In genomic region chr6:88760091-88760490, GRCh38 we compare ENCODE assay signal across 17 cellular contexts.
DNase-seq lines count a peak whose midpoint lies in the region; ATAC-seq and TF ChIP-seq lines count a peak whose summit lies in the region.
"Had no signal": no experiment of that assay in that cellular context is flagged by ENCODE, and none has a peak within 500 bp of the region (broad histone marks: within the 10 kb centered on the region; RNA-seq: fewer than 3 reads in every experiment).

No MANE protein-coding gene starts in this region.

- no peak for TF ChIP-seq CTCF in GM12865 (IDR thresholded peaks at IDR 0.05; ENCODE audit: insufficient read depth, low read depth, low read length, missing control alignments)
- TF ChIP-seq CTCF in brain microvascular endothelial cell (IDR thresholded peaks at IDR 0.05; ENCODE audit: low read depth, low read length, missing control alignments): no peak
- TF ChIP-seq CTCF in osteoblast (IDR thresholded peaks at IDR 0.05; ENCODE audit: extremely low read depth, low read depth, low read length): no peak
- no peak for TF ChIP-seq CTCF in lower lobe of right lung (IDR thresholded peaks at IDR 0.05)

- H3K27me3 ChIP-seq in brain microvascular endothelial cell (replicated peaks): no peaks in the 10 kb centered on the region
- H3K27me3 ChIP-seq in osteoblast (ENCODE audit: insufficient read depth, low read length): no peaks in the 10 kb centered on the region
- H3K27me3 ChIP-seq in SJCRH30: no peaks in the 10 kb centered on the region
- H3K27me3 ChIP-seq in lower lobe of right lung (ENCODE audit: low read depth): no peaks in the 10 kb centered on the region
- H3K27me3 ChIP-seq: Peyer's patch had no signal

- H2AFZ ChIP-seq in osteoblast (ENCODE audit: low read length): no peak overlapping the region

- H3K9me3 ChIP-seq in osteoblast (ENCODE audit: low read depth, low read length) (no peaks in the 10 kb centered on the region), SJCRH30 (replicated peaks) (no peaks in the 10 kb centered on the region), lower lobe of right lung (no peaks in the 10 kb centered on the region)
- H3K9me3 ChIP-seq: Peyer's patch had no signal

- H3K4me1 ChIP-seq in osteoblast (ENCODE audit: insufficient read depth, low read length) (peaks cover 5% of the 10 kb centered on the region), SJCRH30 (no peaks in the 10 kb centered on the region), lower lobe of right lung (no peaks in the 10 kb centered on the region)
- H3K4me1 ChIP-seq: Peyer's patch had no signal

- H3K27ac ChIP-seq in brain microvascular endothelial cell (peak overlapping the region; percentile 65), osteoblast (ENCODE audit: low read depth, low read length) (peak overlapping the region; percentile 45), SJCRH30 (no peak overlapping the region), lower lobe of right lung (no peak overlapping the region)
- H3K27ac ChIP-seq: Peyer's patch had no signal

- DNase-seq in GM12865 (ENCODE audit: low read depth) (peak; percentile 32), NCI-H226 (peak; percentile 14), brain microvascular endothelial cell (peak; percentile 62), osteoblast (ENCODE audit: insufficient read length, low spot score, missing footprints) (peak; percentile 62), activated gamma-delta T cell treated with Interleukin-2 at 50 U/mL for 16 hours (no peak), SJCRH30 (no peak), lower lobe of right lung (no peak)
- no peak for DNase-seq in stimulated activated CD4-positive, alpha-beta T cell treated with anti-CD3 and anti-CD28 coated beads, Interleukin-2, amount 100 ng/mL, for 24 hours
- DNase-seq: CD4-positive, CD25-positive, alpha-beta regulatory T cell; COR-L47; DND-41; NCI-H1694; NCI-H2081; NCI-H2171; NCI-H524 treated with DMSO at 0.1 percent for 48 hours; NCI-H82; Peyer's patch had no signal

- no peak for ATAC-seq in lower lobe of right lung

- no peaks in the 10 kb centered on the region for H4K20me1 ChIP-seq in osteoblast (ENCODE audit: insufficient read depth, low read length)

- H3K36me3 ChIP-seq in brain microvascular endothelial cell (replicated peaks) (no peaks in the 10 kb centered on the region), osteoblast (ENCODE audit: insufficient read depth, low read length) (no peaks in the 10 kb centered on the region), SJCRH30 (peaks cover 8% of the 10 kb centered on the region), lower lobe of right lung (no peaks in the 10 kb centered on the region)
- H3K36me3 ChIP-seq: Peyer's patch had no signal

- H3K4me3 ChIP-seq in GM12865 (ENCODE audit: low read depth, low read length): peak overlapping the region; percentile 36
- H3K4me3 ChIP-seq in brain microvascular endothelial cell (ENCODE audit: low read depth, low read length): no peak overlapping the region
- no peak overlapping the region for H3K4me3 ChIP-seq in osteoblast (ENCODE audit: insufficient read depth, low read length)
- H3K4me3 ChIP-seq in SJCRH30: no peak overlapping the region
- H3K4me3 ChIP-seq in lower lobe of right lung: no peak overlapping the region
- H3K4me3 ChIP-seq: Peyer's patch had no signal

- in situ Hi-C loops in brain microvascular endothelial cell (cut with HindIII; ENCODE audit: low pct_ligation_motif_present, low sequenced_read_pairs): no loop called here

- no peaks in the 10 kb centered on the region for H3K79me2 ChIP-seq in osteoblast (ENCODE audit: insufficient read depth, low read length)

- no peak overlapping the region for H3K4me2 ChIP-seq in osteoblast (ENCODE audit: insufficient read depth, low read length)

- intact Hi-C loops in lower lobe of right lung (cut with DNase I): no loop called here

Comparison
In these comparisons a context has a peak if more than half of its experiments do, and no peak if none do; other contexts are left out.
1. DNase-seq: peak in GM12865 (single experiment), NCI-H226 (single experiment), brain microvascular endothelial cell (single experiment) and osteoblast (single experiment); none in activated gamma-delta T cell treated with Interleukin-2 at 50 U/mL for 16 hours (single experiment), stimulated activated CD4-positive, alpha-beta T cell treated with anti-CD3 and anti-CD28 coated beads, Interleukin-2, amount 100 ng/mL, for 24 hours (0 of 2), SJCRH30 (0 of 2) and lower lobe of right lung (single experiment).
2. H3K27ac ChIP-seq: peak in brain microvascular endothelial cell (single experiment) and osteoblast (single experiment); none in SJCRH30 (single experiment) and lower lobe of right lung (single experiment).